1 cellular context compared by ENCODE assay signal in the genomic region with DNA sequence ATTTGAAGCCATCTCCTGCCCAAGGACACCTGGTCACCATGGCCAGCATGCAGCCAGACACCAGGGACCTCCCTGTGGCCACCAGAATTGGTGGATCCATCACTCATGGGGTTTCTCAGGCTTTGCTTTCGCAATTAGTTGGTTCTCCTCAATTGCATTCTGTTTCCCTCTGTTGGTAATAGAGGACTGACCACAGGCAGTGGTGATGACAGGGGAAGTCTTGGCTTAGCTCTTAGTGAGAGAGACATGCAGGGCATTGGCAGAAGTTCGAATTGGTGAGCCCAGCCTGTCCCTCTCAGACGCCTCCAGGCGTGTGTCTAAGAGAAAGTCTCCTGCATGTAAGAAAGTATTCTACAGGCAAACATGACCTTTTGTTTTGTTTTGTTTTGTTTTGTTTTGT.
TF ChIP-seq lines count a peak whose summit lies in the region.

No MANE protein-coding gene starts in this region.

TF ChIP-seq in K562, 482 proteins besides CTCF, POLR2A, EP300 and RAD21:
- no peak for TF ChIP-seq RFX1 (IDR thresholded peaks at IDR 0.05)
- no peak for TF ChIP-seq POLR2AphosphoS5 (IDR thresholded peaks at IDR 0.05; ENCODE audit: control insufficient read depth, insufficient read depth, low read depth, low read length)
